In the genomic region with DNA sequence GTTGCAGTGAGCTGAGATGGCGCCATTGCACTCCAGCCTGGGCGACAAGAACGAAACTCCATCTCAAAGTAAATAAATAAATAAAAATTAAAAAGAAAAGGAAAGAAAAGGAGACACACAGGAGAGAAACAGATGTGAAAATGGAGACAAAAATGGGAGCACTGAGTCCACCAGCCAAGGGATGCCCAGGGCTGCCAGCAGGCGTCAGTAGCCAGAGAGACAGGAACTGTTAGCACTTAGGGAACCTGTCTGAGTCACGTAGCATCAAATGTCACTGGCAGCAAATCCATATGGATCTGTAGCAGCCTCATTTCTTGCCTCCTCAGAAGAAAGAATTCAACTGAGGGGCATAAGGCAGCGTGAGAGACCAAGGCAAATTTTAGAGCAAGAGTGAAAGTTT, we compare ENCODE assay signal across 1 cellular context.
TF ChIP-seq lines count a peak whose summit lies in the region.

No MANE protein-coding gene starts in this region.

TF ChIP-seq in GM23338, 12 proteins besides CTCF, POLR2A, EP300 and RAD21 (continued from another document):
- TF ChIP-seq, protein P1, sequence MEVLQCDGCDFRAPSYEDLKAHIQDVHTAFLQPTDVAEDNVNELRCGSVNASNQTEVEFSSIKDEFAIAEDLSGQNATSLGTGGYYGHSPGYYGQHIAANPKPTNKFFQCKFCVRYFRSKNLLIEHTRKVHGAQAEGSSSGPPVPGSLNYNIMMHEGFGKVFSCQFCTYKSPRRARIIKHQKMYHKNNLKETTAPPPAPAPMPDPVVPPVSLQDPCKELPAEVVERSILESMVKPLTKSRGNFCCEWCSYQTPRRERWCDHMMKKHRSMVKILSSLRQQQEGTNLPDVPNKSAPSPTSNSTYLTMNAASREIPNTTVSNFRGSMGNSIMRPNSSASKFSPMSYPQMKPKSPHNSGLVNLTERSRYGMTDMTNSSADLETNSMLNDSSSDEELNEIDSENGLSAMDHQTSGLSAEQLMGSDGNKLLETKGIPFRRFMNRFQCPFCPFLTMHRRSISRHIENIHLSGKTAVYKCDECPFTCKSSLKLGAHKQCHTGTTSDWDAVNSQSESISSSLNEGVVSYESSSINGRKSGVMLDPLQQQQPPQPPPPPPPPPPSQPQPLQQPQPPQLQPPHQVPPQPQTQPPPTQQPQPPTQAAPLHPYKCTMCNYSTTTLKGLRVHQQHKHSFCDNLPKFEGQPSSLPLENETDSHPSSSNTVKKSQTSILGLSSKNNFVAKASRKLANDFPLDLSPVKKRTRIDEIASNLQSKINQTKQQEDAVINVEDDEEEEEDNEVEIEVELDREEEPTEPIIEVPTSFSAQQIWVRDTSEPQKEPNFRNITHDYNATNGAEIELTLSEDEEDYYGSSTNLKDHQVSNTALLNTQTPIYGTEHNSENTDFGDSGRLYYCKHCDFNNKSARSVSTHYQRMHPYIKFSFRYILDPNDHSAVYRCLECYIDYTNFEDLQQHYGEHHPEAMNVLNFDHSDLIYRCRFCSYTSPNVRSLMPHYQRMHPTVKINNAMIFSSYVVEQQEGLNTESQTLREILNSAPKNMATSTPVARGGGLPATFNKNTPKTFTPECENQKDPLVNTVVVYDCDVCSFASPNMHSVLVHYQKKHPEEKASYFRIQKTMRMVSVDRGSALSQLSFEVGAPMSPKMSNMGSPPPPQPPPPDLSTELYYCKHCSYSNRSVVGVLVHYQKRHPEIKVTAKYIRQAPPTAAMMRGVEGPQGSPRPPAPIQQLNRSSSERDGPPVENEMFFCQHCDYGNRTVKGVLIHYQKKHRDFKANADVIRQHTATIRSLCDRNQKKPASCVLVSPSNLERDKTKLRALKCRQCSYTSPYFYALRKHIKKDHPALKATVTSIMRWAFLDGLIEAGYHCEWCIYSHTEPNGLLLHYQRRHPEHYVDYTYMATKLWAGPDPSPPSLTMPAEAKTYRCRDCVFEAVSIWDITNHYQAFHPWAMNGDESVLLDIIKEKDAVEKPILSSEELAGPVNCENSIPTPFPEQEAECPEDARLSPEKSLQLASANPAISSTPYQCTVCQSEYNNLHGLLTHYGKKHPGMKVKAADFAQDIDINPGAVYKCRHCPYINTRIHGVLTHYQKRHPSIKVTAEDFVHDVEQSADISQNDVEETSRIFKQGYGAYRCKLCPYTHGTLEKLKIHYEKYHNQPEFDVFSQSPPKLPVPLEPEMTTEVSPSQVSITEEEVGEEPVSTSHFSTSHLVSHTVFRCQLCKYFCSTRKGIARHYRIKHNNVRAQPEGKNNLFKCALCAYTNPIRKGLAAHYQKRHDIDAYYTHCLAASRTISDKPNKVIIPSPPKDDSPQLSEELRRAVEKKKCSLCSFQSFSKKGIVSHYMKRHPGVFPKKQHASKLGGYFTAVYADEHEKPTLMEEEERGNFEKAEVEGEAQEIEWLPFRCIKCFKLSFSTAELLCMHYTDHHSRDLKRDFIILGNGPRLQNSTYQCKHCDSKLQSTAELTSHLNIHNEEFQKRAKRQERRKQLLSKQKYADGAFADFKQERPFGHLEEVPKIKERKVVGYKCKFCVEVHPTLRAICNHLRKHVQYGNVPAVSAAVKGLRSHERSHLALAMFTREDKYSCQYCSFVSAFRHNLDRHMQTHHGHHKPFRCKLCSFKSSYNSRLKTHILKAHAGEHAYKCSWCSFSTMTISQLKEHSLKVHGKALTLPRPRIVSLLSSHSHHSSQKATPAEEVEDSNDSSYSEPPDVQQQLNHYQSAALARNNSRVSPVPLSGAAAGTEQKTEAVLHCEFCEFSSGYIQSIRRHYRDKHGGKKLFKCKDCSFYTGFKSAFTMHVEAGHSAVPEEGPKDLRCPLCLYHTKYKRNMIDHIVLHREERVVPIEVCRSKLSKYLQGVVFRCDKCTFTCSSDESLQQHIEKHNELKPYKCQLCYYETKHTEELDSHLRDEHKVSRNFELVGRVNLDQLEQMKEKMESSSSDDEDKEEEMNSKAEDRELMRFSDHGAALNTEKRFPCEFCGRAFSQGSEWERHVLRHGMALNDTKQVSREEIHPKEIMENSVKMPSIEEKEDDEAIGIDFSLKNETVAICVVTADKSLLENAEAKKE (CRISPR knock-in tag; IDR thresholded peaks at IDR 0.05), result no peak
- TF ChIP-seq, protein P2, sequence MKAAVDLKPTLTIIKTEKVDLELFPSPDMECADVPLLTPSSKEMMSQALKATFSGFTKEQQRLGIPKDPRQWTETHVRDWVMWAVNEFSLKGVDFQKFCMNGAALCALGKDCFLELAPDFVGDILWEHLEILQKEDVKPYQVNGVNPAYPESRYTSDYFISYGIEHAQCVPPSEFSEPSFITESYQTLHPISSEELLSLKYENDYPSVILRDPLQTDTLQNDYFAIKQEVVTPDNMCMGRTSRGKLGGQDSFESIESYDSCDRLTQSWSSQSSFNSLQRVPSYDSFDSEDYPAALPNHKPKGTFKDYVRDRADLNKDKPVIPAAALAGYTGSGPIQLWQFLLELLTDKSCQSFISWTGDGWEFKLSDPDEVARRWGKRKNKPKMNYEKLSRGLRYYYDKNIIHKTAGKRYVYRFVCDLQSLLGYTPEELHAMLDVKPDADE (IDR thresholded peaks at IDR 0.05), result no peak
- no peak for TF ChIP-seq EZH2 (IDR thresholded peaks at IDR 0.05; ENCODE audit: low read depth, unreplicated experiment)
- no peak for TF ChIP-seq ZNF114 (CRISPR knock-in tag; IDR thresholded peaks at IDR 0.05)
- no peak for TF ChIP-seq ZNF331 (CRISPR knock-in tag; IDR thresholded peaks at IDR 0.05; ENCODE audit: low read depth)
- TF ChIP-seq JUNB (IDR thresholded peaks at IDR 0.05; ENCODE audit: unreplicated experiment), result no peak
- no peak for TF ChIP-seq EZH2phosphoT487 (IDR thresholded peaks at IDR 0.05; ENCODE audit: unreplicated experiment)
- no peak for TF ChIP-seq POLR2AphosphoS5 (IDR thresholded peaks at IDR 0.05; ENCODE audit: low read depth)
